ENCODE assay signal across 28 cellular contexts in the genomic region with DNA sequence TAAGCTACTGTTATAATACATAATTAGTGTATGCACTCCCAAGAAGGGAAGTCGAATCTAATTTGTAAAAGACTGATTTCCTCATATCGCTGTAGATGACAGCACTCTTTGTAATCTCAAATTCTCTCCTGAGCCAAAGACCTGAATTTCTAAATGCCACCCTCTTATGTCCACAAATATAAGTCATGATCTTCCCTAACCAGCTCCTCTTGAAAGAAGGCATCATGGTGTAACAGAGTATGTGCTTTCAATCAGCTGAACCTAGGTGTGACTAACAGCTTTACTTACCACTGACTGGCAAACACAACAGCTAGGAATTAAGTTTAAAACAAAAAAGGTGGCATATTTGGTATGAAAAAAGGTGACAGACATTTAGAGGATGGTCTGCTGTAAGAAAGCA.
"Had no signal": no experiment of that assay in that cellular context is flagged by ENCODE, and none has a peak within 500 bp of the region (broad histone marks: within the 10 kb centered on the region; RNA-seq: fewer than 3 reads in every experiment).

No MANE protein-coding gene starts in this region.

- ATAC-seq: activated CD8-positive, alpha-beta memory T cell treated with anti-CD3 and anti-CD28 coated beads, Interleukin-2, amount 10 ng/mL, durations not matched to agents 7 days and 5 days; Panc1; WTC11 had no signal

- H3K9me3 Mint-ChIP-seq: activated CD4-positive, alpha-beta memory T cell treated with anti-CD3 and anti-CD28 coated beads, Interleukin-2, amount 10 ng/mL, durations not matched to agents 7 days and 5 days; activated naive CD4-positive, alpha-beta T cell treated with anti-CD3 and anti-CD28 coated beads, Interleukin-2, amount 10 ng/mL, durations not matched to agents 7 days and 5 days had no signal

- H3K27me3 Mint-ChIP-seq: activated CD4-positive, alpha-beta memory T cell treated with anti-CD3 and anti-CD28 coated beads, Interleukin-2, amount 10 ng/mL, durations not matched to agents 7 days and 5 days; activated CD8-positive, alpha-beta memory T cell treated with anti-CD3 and anti-CD28 coated beads, Interleukin-2, amount 10 ng/mL, durations not matched to agents 7 days and 5 days; activated naive CD4-positive, alpha-beta T cell treated with anti-CD3 and anti-CD28 coated beads, Interleukin-2, amount 10 ng/mL, durations not matched to agents 7 days and 5 days; IgD-negative memory B cell had no signal

- H3K27ac ChIP-seq: SJCRH30, SK-N-MC had no signal

- H3K27ac Mint-ChIP-seq: activated CD4-positive, alpha-beta memory T cell treated with anti-CD3 and anti-CD28 coated beads, Interleukin-2, amount 10 ng/mL, durations not matched to agents 7 days and 5 days; activated CD8-positive, alpha-beta memory T cell treated with anti-CD3 and anti-CD28 coated beads, Interleukin-2, amount 10 ng/mL, durations not matched to agents 7 days and 5 days; activated naive CD4-positive, alpha-beta T cell treated with anti-CD3 and anti-CD28 coated beads, Interleukin-2, amount 10 ng/mL, durations not matched to agents 7 days and 5 days; IgD-negative memory B cell; T-helper 2 cell treated with Interferon-gamma antibody and Interleukin-4, amounts not matched to agents 5 μg/mL and 100 μg/mL, for 36 hours; WTC11 had no signal

- H3K4me3 Mint-ChIP-seq: activated CD4-positive, alpha-beta memory T cell treated with anti-CD3 and anti-CD28 coated beads, Interleukin-2, amount 10 ng/mL, durations not matched to agents 7 days and 5 days; activated CD8-positive, alpha-beta memory T cell treated with anti-CD3 and anti-CD28 coated beads, Interleukin-2, amount 10 ng/mL, durations not matched to agents 7 days and 5 days; activated naive CD4-positive, alpha-beta T cell treated with anti-CD3 and anti-CD28 coated beads, Interleukin-2, amount 10 ng/mL, durations not matched to agents 7 days and 5 days; IgD-negative memory B cell; T-helper 2 cell treated with Interferon-gamma antibody and Interleukin-4, amounts not matched to agents 5 μg/mL and 100 μg/mL, for 36 hours; WTC11 had no signal

- H3K4me1 Mint-ChIP-seq: activated naive CD4-positive, alpha-beta T cell treated with anti-CD3 and anti-CD28 coated beads, Interleukin-2, amount 10 ng/mL, durations not matched to agents 7 days and 5 days; IgD-negative memory B cell; WTC11 had no signal

- H3K4me1 ChIP-seq: SJCRH30 had no signal

- H3K9me3 ChIP-seq: MG63 had no signal

- H3K4me3 ChIP-seq: MG63, SJCRH30, SK-N-MC had no signal

- H3K27me3 ChIP-seq: MG63, SJCRH30 had no signal

- DNase-seq: activated CD4-positive, alpha-beta memory T cell treated with anti-CD3 and anti-CD28 coated beads, Interleukin-2, amount 10 ng/mL, durations not matched to agents 7 days and 5 days; activated CD4-positive, alpha-beta T cell treated with anti-CD3 and anti-CD28 coated beads for 4 hours; activated CD8-positive, alpha-beta memory T cell treated with anti-CD3 and anti-CD28 coated beads for 24 hours; activated CD8-positive, alpha-beta memory T cell treated with anti-CD3 and anti-CD28 coated beads, Interleukin-2, amount 10 ng/mL, durations not matched to agents 7 days and 5 days; activated CD8-positive, alpha-beta memory T cell treated with anti-CD3 and anti-CD28 coated beads, Interleukin-2, amount 50 U/mL, for 48 hours; activated effector memory CD4-positive, alpha-beta T cell treated with Interleukin-2 at 50 U/mL for 16 hours; activated naive CD4-positive, alpha-beta T cell treated with anti-CD3 and anti-CD28 coated beads, Interleukin-2, amount 10 ng/mL, durations not matched to agents 7 days and 5 days; activated T-cell treated with anti-CD3 and anti-CD28 coated beads, Interleukin-2, amount 50 U/mL, for 1 hour; amniotic stem cell; aorta; Karpas-422; KBM-7; MG63; NCI-H1048; NCI-H1105 treated with DMSO at 0.1 percent for 48 hours; NCI-H1436; NCI-H1694; NCI-H1930; NCI-H2081 treated with DMSO at 0.1 percent for 48 hours; NCI-H226; NCI-H524 treated with DMSO at 0.1 percent for 48 hours; SHP77; SJCRH30 had no signal
